ENCODE assay signal across 8 cellular contexts in genomic region chr16:67185003-67185865, GRCh38. TPM values are rescaled to one million over a fixed set of nuclear protein-coding genes. Genes with fewer than 3 reads are reported as not detected.
DNase-seq lines count a peak whose midpoint lies in the region; ATAC-seq and TF ChIP-seq lines count a peak whose summit lies in the region.

No MANE protein-coding gene starts in this region.

- TF ChIP-seq CTCF in GM10266 (IDR thresholded peaks at IDR 0.05; ENCODE audit: control insufficient read depth, insufficient read depth, low read depth, missing control alignments) (peak; percentile 89), Loucy (conservative IDR thresholded peaks at IDR 0.05; ENCODE audit: low read length) (peak; percentile 78)

- peaks cover 20% of the 10 kb centered on the region for H4K20me1 ChIP-seq in Loucy (ENCODE audit: insufficient read depth, low read length, poor library complexity, severe bottlenecking)

- H3K4me2 ChIP-seq in Loucy (ENCODE audit: low read depth, low read length, poor library complexity, severe bottlenecking): peak overlapping the region; percentile 81

- no peaks in the 10 kb centered on the region for H3F3A ChIP-seq in Loucy (ENCODE audit: low read depth)

- no peak overlapping the region for H3K4me3 ChIP-seq in Loucy (ENCODE audit: low read length, poor library complexity, severe bottlenecking)

- peaks cover 20% of the 10 kb centered on the region for H3K79me2 ChIP-seq in Loucy (ENCODE audit: insufficient read depth, low read length)

- H3K4me1 ChIP-seq in Loucy (ENCODE audit: insufficient read depth, low read length, poor library complexity, severe bottlenecking): peaks cover 16% of the 10 kb centered on the region

- DNase-seq in GM10266 (ENCODE audit: extremely low spot score) (peak; percentile 88), T-helper 1 cell (peak; percentile 65 to 82 (median 76)), amniotic epithelial cell (ENCODE audit: low read depth) (peak; percentile 88), left ventricle myocardium superior (peak; percentile 97), pulmonary artery endothelial cell (ENCODE audit: low read depth, low spot score) (peak; percentile 67), ureter (ENCODE audit: low spot score) (peak; percentile 93)

- intact Hi-C loops in left ventricle myocardium superior (cut with micrococcal nuclease): no loop called here

- no peaks in the 10 kb centered on the region for H3K27me3 ChIP-seq in Loucy (ENCODE audit: insufficient read depth, low read length, poor library complexity, severe bottlenecking)

- no peaks in the 10 kb centered on the region for H3K9me2 ChIP-seq in Loucy (replicated peaks; ENCODE audit: low read depth, low read length)

- no peak overlapping the region for H2AFZ ChIP-seq in Loucy (ENCODE audit: low read length)

- ATAC-seq in left ventricle myocardium superior (peak; percentile 54), GM18909 (IDR thresholded peaks at IDR 0.05; ENCODE audit: poor library complexity, unreplicated experiment) (no peak)

- no peaks in the 10 kb centered on the region for H3K36me3 ChIP-seq in Loucy (ENCODE audit: insufficient read depth, low read length)

- H3K9me3 ChIP-seq in Loucy (ENCODE audit: insufficient read depth, low read depth, low read length): no peaks in the 10 kb centered on the region

- no peak overlapping the region for H3K9ac ChIP-seq in Loucy (ENCODE audit: low read depth, low read length, poor library complexity, severe bottlenecking)

RNA-seq across cellular contexts. Expression of gene MATCAP1, which starts 1.5 kb away (rescaled TPM):
- total RNA-seq in left ventricle myocardium superior (12.4 TPM), pulmonary artery endothelial cell (11.7 and 12.8 TPM in 2 replicates), ureter (50.7 TPM)

RNA-seq across cellular contexts. Expression of gene EXOC3L1, which starts 4.7 kb away (rescaled TPM):
- total RNA-seq in left ventricle myocardium superior (4.1 TPM), pulmonary artery endothelial cell (1.1 and 2.2 TPM in 2 replicates), ureter (5.2 TPM)

RNA-seq across cellular contexts. Expression of gene E2F4, which starts 6.7 kb away (rescaled TPM):
- 35.7 TPM for total RNA-seq in left ventricle myocardium superior
- 68.3 and 82.9 TPM in 2 replicates for total RNA-seq in pulmonary artery endothelial cell
- 83.0 TPM for total RNA-seq in ureter

RNA-seq across cellular contexts. Expression of gene ELMO3, which starts 13.7 kb away (rescaled TPM):
- total RNA-seq in left ventricle myocardium superior: 0.79 TPM
- total RNA-seq in pulmonary artery endothelial cell: 0.53 and 1.4 TPM in 2 replicates
- total RNA-seq in ureter: 23.5 TPM

RNA-seq across cellular contexts. Expression of gene NOL3, which starts 14.9 kb away (rescaled TPM):
- 125 TPM for total RNA-seq in left ventricle myocardium superior
- 9.1 and 10.6 TPM in 2 replicates for total RNA-seq in pulmonary artery endothelial cell
- total RNA-seq in ureter: 26.8 TPM
